In genomic region chr9:70798018-70798417, GRCh38 we compare ENCODE assay signal across 21 cellular contexts.
"Had no signal": no experiment of that assay in that cellular context is flagged by ENCODE, and none has a peak within 500 bp of the region (broad histone marks: within the 10 kb centered on the region; RNA-seq: fewer than 3 reads in every experiment).

No MANE protein-coding gene starts in this region.

- H3K9me3 ChIP-seq: colonic mucosa, esophagus squamous epithelium, gastrocnemius medialis, gastroesophageal sphincter, heart left ventricle, heart right ventricle had no signal

- DNase-seq: colonic mucosa; dermis blood vessel endothelial cell; dorsolateral prefrontal cortex; effector CD4-positive, alpha-beta T cell; effector CD8-positive, alpha-beta T cell; effector memory CD4-positive, alpha-beta T cell; effector memory CD8-positive, alpha-beta T cell; endodermal cell; erythroblast; esophagus squamous epithelium; foreskin fibroblast; foreskin keratinocyte; foreskin melanocyte; gastrocnemius medialis; glutamatergic neuron; head of caudate nucleus; heart left ventricle; heart right ventricle had no signal

- H3K36me3 ChIP-seq: colonic mucosa, esophagus squamous epithelium, gastrocnemius medialis, gastroesophageal sphincter, heart left ventricle, heart right ventricle had no signal

- H3K4me1 ChIP-seq: colonic mucosa, esophagus squamous epithelium, foreskin keratinocyte, gastrocnemius medialis, gastroesophageal sphincter, heart left ventricle, heart right ventricle had no signal

- H3K27me3 ChIP-seq: colonic mucosa, dorsolateral prefrontal cortex, esophagus squamous epithelium, gastrocnemius medialis, gastroesophageal sphincter, heart left ventricle, heart right ventricle had no signal

- H3K27ac ChIP-seq: colonic mucosa, coronary artery, dorsolateral prefrontal cortex, epithelial cell of prostate, esophagus squamous epithelium, foreskin keratinocyte, gastrocnemius medialis, gastroesophageal sphincter, heart left ventricle, heart right ventricle had no signal

- H3K4me3 ChIP-seq: colonic mucosa, coronary artery, dorsolateral prefrontal cortex, esophagus squamous epithelium, gastrocnemius medialis, gastroesophageal sphincter, heart left ventricle, heart right ventricle had no signal
